In genomic region chr9:82466616-82467251, GRCh38 we compare ENCODE assay signal across 1 cellular context.
TF ChIP-seq lines count a peak whose summit lies in the region.

No MANE protein-coding gene starts in this region.

TF ChIP-seq in WTC11, 78 proteins besides CTCF, POLR2A, EP300 and RAD21 (continued from another document):
- TF ChIP-seq STAT6 (CRISPR knock-in tag; conservative IDR thresholded peaks at IDR 0.05; ENCODE audit: low read depth) (no peak), TCF7 (CRISPR knock-in tag; IDR thresholded peaks at IDR 0.05; ENCODE audit: low read depth) (no peak), CDX4 (CRISPR knock-in tag; IDR thresholded peaks at IDR 0.05; ENCODE audit: borderline replicate concordance) (no peak), NFATC4 (CRISPR knock-in tag; IDR thresholded peaks at IDR 0.05) (no peak), SOX15 (CRISPR knock-in tag; IDR thresholded peaks at IDR 0.05) (no peak), E2F5 (CRISPR knock-in tag; IDR thresholded peaks at IDR 0.05) (no peak)
